ENCODE assay signal across 10 cellular contexts in genomic region chr9:136712690-136713554, GRCh38. TPM values are rescaled to one million over a fixed set of nuclear protein-coding genes. Genes with fewer than 3 reads are reported as not detected.
DNase-seq lines count a peak whose midpoint lies in the region; ATAC-seq and TF ChIP-seq lines count a peak whose summit lies in the region.
"Had no signal": no experiment of that assay in that cellular context is flagged by ENCODE, and none has a peak within 500 bp of the region (broad histone marks: within the 10 kb centered on the region; RNA-seq: fewer than 3 reads in every experiment).

No MANE protein-coding gene starts in this region.

- H3K9me3 ChIP-seq in Panc1 (ENCODE audit: control insufficient read depth, insufficient read depth, low read depth, low read length) (no peaks in the 10 kb centered on the region), neutrophil (no peaks in the 10 kb centered on the region)

- CTCF ChIA-PET in AG04449 (lab: Yijun Ruan, JAX), result interaction anchor here (0.6 to 4.4 kb wide), 2 partner anchors 15 to 1656 kb away, joined by 3 to 27 read pairs; no protein-coding TSS in a partner anchor
- CTCF ChIA-PET in Panc1 (lab: Charles Lee), result no interaction called here

- intact Hi-C loops in Panc1 (cut with micrococcal nuclease; ENCODE audit: unreplicated experiment), result no loop called here

- in situ Hi-C loops in Panc1 (cut with HindIII; ENCODE audit: low pct_unique_long_range_greater_than_20kb, low sequenced_read_pairs), result no loop called here

- POLR2A ChIA-PET in AG04449 (lab: Yijun Ruan, JAX) (interaction anchor here (1.9 to 2.5 kb wide), 2 partner anchors 10 to 15 kb away, joined by 6 to 17 read pairs; no protein-coding TSS in a partner anchor), Panc1 (lab: Charles Lee) (interaction anchor here (0.7 kb wide), 1 partner anchor 14 kb away, joined by 3 read pairs; no protein-coding TSS in a partner anchor)

- no peak overlapping the region for H3K27ac ChIP-seq in Panc1 (ENCODE audit: low read length)
- no peak overlapping the region for H3K27ac ChIP-seq in neutrophil

- H3K27me3 ChIP-seq in Panc1 (ENCODE audit: control insufficient read depth, insufficient read depth, low read length), result no peaks in the 10 kb centered on the region
- H3K27me3 ChIP-seq in neutrophil, result peaks cover 76% of the 10 kb centered on the region

- peak overlapping the region; percentile 34 for H3K4me3 ChIP-seq in AG04449 (ENCODE audit: low read depth, low read length)
- H3K4me3 ChIP-seq in Panc1 (ENCODE audit: low read depth in 2 of 2, low read length in 2 of 2), result peak overlapping the region; percentile 39 to 47
- H3K4me3 ChIP-seq in epithelial cell of proximal tubule (ENCODE audit: low read depth, low read length), result peak overlapping the region; percentile 38
- peak overlapping the region; percentile 17 to 43 for H3K4me3 ChIP-seq in neutrophil (ENCODE audit: low read depth in 1 of 2, low read length in 1 of 2)

- ATAC-seq in Panc1, result 0 out of 2 replicates have a peak, but pooled peaks have one; percentile 7
- ATAC-seq in HG03175 (IDR thresholded peaks at IDR 0.05; ENCODE audit: unreplicated experiment), result no peak
- no peak for ATAC-seq in GM18867 (IDR thresholded peaks at IDR 0.05; ENCODE audit: unreplicated experiment)

- H3K36me3 ChIP-seq in Panc1 (ENCODE audit: control insufficient read depth, insufficient read depth, low read length) (no peaks in the 10 kb centered on the region), neutrophil (no peaks in the 10 kb centered on the region)

- peaks cover 6% of the 10 kb centered on the region for H3K4me1 ChIP-seq in Panc1 (ENCODE audit: control insufficient read depth, insufficient read depth, low read length)
- H3K4me1 ChIP-seq in neutrophil (ENCODE audit: control insufficient read depth in 1 of 2, insufficient read depth in 1 of 2, low read depth in 1 of 2, low read length in 1 of 2), result peaks cover 30 to 33% of the 10 kb centered on the region in 2 experiments

- TF ChIP-seq CTCF in AG04449 (IDR thresholded peaks at IDR 0.05; ENCODE audit: insufficient read depth, low read length, missing control alignments) (no peak), Panc1 (IDR thresholded peaks at IDR 0.05) (no peak), epithelial cell of proximal tubule (conservative IDR thresholded peaks at IDR 0.05; ENCODE audit: low read depth, low read length) (no peak), neutrophil (IDR thresholded peaks at IDR 0.05) (no peak)

- DNase-seq in AG04449 (ENCODE audit: low read depth, low spot score) (no peak), Panc1 (ENCODE audit: low read depth, low spot score) (no peak), epithelial cell of proximal tubule (ENCODE audit: low read depth) (no peak), DMS53 treated with DMSO at 0.1 percent for 48 hours (lab: John Stamatoyannopoulos, UW; ENCODE audit: unreplicated experiment) (no peak), cerebellum (ENCODE audit: low spot score) (no peak)
- DNase-seq: KG1 had no signal

- no TSS peak for BruUV-seq in Panc1 (replicated peaks; lab: Mats Ljungman, UMichigan)

RNA-seq across cellular contexts. Expression of gene DIPK1B, which starts 0.6 kb away (rescaled TPM):
- total RNA-seq in Panc1 (2021; ENCODE audit: unreplicated experiment), result 10.6 TPM
- 26.9 TPM for polyA plus RNA-seq in Panc1 (2012; ENCODE audit: insufficient read length)
- 11.4 and 20.3 TPM in 2 replicates for total RNA-seq in epithelial cell of proximal tubule
- 24.1 TPM for total RNA-seq in cerebellum

RNA-seq across cellular contexts. Expression of gene AGPAT2, which starts 25.7 kb away (rescaled TPM):
- total RNA-seq in Panc1 (2021; ENCODE audit: unreplicated experiment) (77.9 TPM), epithelial cell of proximal tubule (40.5 and 71.3 TPM in 2 replicates), cerebellum (2.8 TPM)
- 118 TPM for polyA plus RNA-seq in Panc1 (2012; ENCODE audit: insufficient read length)

RNA-seq across cellular contexts. Expression of gene LCN10, which starts 29.8 kb away (rescaled TPM):
- total RNA-seq in Panc1 (2021; ENCODE audit: unreplicated experiment), result not detected
- not detected for polyA plus RNA-seq in Panc1 (2012; ENCODE audit: insufficient read length)
- total RNA-seq in epithelial cell of proximal tubule, result not detected in 2 replicates
- total RNA-seq in cerebellum, result not detected

RNA-seq across cellular contexts. Expression of gene LCN6, which starts 35.4 kb away (rescaled TPM):
- total RNA-seq in Panc1 (2021; ENCODE audit: unreplicated experiment) (not detected), epithelial cell of proximal tubule (not detected in 2 replicates), cerebellum (not detected)
- polyA plus RNA-seq in Panc1 (2012; ENCODE audit: insufficient read length), result not detected

RNA-seq across cellular contexts. Expression of gene LCN8, which starts 45.1 kb away (rescaled TPM):
- total RNA-seq in Panc1 (2021; ENCODE audit: unreplicated experiment) (not detected), epithelial cell of proximal tubule (not detected in 2 replicates), cerebellum (not detected)
- polyA plus RNA-seq in Panc1 (2012; ENCODE audit: insufficient read length), result not detected
- polyA plus RNA-seq: adipose tissue had no signal

Comparison
In these comparisons a context has a peak if more than half of its experiments do, and no peak if none do; other contexts are left out.
1. RNA of gene AGPAT2, which starts 25.7 kb away (total RNA-seq): 77.9 TPM in Panc1 (single experiment) and 40.5 to 71.3 TPM in epithelial cell of proximal tubule; 2.8 TPM in cerebellum (single experiment); every median in the first group is over 10 times any median in the second.
2. Peak in every context shown above with its lines, with median percentiles within 50 percentile points of each other: H3K4me3 ChIP-seq.